Comparison of ENCODE assay signal across 1 cellular context in the genomic region with DNA sequence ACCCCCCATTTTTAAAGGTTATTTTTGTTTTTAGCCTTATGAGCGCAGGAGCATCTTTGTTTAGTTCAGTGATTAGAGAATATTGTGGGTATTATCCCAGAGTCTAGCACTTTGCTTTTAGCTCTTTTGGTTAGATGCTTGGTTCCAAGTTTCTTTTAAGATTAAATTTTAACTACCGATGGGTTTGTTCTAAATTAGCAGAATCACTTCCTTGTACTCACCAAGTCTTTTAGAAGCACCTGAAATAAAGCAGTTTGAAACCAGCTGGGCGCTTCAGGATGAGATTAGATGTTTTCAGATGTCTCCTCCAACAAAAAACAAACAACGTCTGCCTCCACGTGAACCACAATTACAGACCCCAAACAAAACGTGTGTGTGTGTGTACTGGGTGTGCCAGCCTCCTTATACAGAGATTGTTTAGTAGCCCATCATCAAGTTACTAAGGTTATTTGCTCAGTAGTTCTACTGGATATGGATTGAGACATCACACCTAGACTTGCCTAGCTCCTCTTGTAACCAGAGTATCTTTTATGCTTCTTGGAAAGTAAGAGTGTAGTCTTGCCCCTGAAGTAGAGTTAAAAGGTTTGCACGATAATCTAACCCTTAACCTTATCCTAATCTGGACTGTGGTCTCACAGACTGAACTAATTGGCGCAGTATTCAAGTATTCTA.
A peak's percentile ranks its signal among the peaks of the same experiment; 100 is the strongest.
TF ChIP-seq lines count a peak whose summit lies in the region.

No MANE protein-coding gene starts in this region.

TF ChIP-seq in HepG2, 621 proteins besides CTCF, POLR2A, EP300 and RAD21:
- TF ChIP-seq MTA3 (CRISPR knock-in tag; IDR thresholded peaks at IDR 0.05) (no peak), ZNF335 (CRISPR knock-in tag; IDR thresholded peaks at IDR 0.05) (0 out of 2 replicates have a peak, but pooled peaks have one; percentile 17)
TF ChIP-seq in HepG2: peak in this region for 1.
